14 cellular contexts compared by ENCODE assay signal in the genomic region with DNA sequence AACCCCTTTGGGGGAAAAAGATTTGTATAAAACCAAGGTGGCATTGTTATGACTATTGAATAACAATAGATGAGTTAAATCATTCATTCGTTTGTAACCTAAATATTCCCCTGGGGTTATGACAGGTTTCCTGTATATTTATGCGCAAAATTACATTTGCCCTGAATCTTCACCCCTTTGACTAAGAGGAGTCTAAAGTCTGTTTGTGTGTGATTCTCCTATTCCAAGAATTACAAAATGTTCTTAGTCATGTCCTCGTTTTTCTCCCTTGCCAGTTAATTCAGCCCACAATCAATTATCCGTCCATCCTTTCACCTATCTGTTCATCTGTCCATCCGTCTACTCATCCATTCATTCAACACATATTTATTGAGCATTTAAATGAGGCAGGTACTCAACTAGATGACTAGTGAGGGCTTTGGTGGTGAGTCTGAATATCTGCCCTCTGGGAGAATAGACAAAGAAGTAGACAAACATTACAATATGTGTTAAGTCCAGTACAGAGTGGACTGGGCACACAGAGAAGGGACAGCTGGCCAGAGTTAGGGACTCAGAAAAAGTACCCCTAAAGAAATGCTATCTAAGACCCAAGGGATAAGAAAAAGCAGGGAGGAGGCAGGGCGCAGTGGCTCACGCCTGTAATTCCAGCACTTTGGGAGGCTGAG.
"Had no signal": no experiment of that assay in that cellular context is flagged by ENCODE, and none has a peak within 500 bp of the region (broad histone marks: within the 10 kb centered on the region; RNA-seq: fewer than 3 reads in every experiment).

No MANE protein-coding gene starts in this region.

- H3K9me3 Mint-ChIP-seq: stimulated activated naive CD8-positive, alpha-beta T cell treated with anti-CD3 and anti-CD28 coated beads, Interleukin-15, Interleukin-2, amounts not matched to agents 100 ng/mL and 50 ng/mL, for 24 hours; WTC11 had no signal

- H3K36me3 Mint-ChIP-seq: activated naive CD4-positive, alpha-beta T cell treated with anti-CD3 and anti-CD28 coated beads, Interleukin-2, amount 50 U/mL, for 72 hours; WTC11 had no signal

- H3K27ac Mint-ChIP-seq: activated naive CD4-positive, alpha-beta T cell treated with anti-CD3 and anti-CD28 coated beads, Interleukin-2, amount 50 U/mL, for 72 hours; activated T-cell treated with anti-CD3 and anti-CD28 coated beads, Interleukin-2, amount 50 U/mL, for 72 hours; stimulated activated naive CD8-positive, alpha-beta T cell treated with anti-CD3 and anti-CD28 coated beads, Interleukin-15, Interleukin-2, amounts not matched to agents 100 ng/mL and 50 ng/mL, for 24 hours; T-helper 17 cell; WTC11 had no signal

- H3K27ac ChIP-seq: gastroesophageal sphincter, heart right ventricle, parathyroid adenoma had no signal

- H3K9ac ChIP-seq: parathyroid adenoma had no signal

- H3K4me3 ChIP-seq: gastroesophageal sphincter, heart right ventricle had no signal

- H3K4me3 Mint-ChIP-seq: activated T-cell treated with anti-CD3 and anti-CD28 coated beads, Interleukin-2, amount 50 U/mL, for 72 hours; stimulated activated naive CD8-positive, alpha-beta T cell treated with anti-CD3 and anti-CD28 coated beads, Interleukin-15, Interleukin-2, amounts not matched to agents 100 ng/mL and 50 ng/mL, for 24 hours; T-helper 17 cell; WTC11 had no signal

- H3K27me3 Mint-ChIP-seq: stimulated activated naive CD8-positive, alpha-beta T cell treated with anti-CD3 and anti-CD28 coated beads, Interleukin-15, Interleukin-2, amounts not matched to agents 100 ng/mL and 50 ng/mL, for 24 hours had no signal

- ATAC-seq: activated naive CD4-positive, alpha-beta T cell treated with anti-CD3 and anti-CD28 coated beads, Interleukin-2, amount 50 U/mL, for 72 hours; activated T-cell treated with anti-CD3 and anti-CD28 coated beads, Interleukin-2, amount 50 U/mL, for 72 hours; gastroesophageal sphincter; heart right ventricle; T-helper 17 cell had no signal

- H3K9me3 ChIP-seq: gastroesophageal sphincter, heart right ventricle had no signal

- H3K27me3 ChIP-seq: gastroesophageal sphincter, heart right ventricle had no signal

- H3K36me3 ChIP-seq: gastroesophageal sphincter, heart right ventricle had no signal

- H2AFZ ChIP-seq: parathyroid adenoma had no signal

- H3K79me2 ChIP-seq: parathyroid adenoma had no signal

- H3K4me1 ChIP-seq: gastroesophageal sphincter, parathyroid adenoma had no signal

- DNase-seq: activated CD4-positive, alpha-beta T cell treated with anti-CD3 and anti-CD28 coated beads for 48 hours; activated CD8-positive, alpha-beta memory T cell treated with anti-CD3 and anti-CD28 coated beads, Interleukin-2, amount 50 U/mL, for 48 hours; activated gamma-delta T cell; activated T-cell treated with anti-CD3 and anti-CD28 coated beads, Interleukin-2, amount 50 U/mL, for 72 hours; amniotic stem cell; heart right ventricle; midbrain; stimulated activated CD4-positive, alpha-beta T cell treated with anti-CD3 and anti-CD28 coated beads, Interleukin-4, amount 100 ng/mL, for 24 hours; T-helper 17 cell had no signal
